Comparison of ENCODE assay signal across 8 cellular contexts in genomic region chr14:50082784-50083466, GRCh38. TPM values are rescaled to one million over a fixed set of nuclear protein-coding genes. Genes with fewer than 3 reads are reported as not detected.
DNase-seq lines count a peak whose midpoint lies in the region; ATAC-seq, FAIRE-seq and TF ChIP-seq lines count a peak whose summit lies in the region.

No MANE protein-coding gene starts in this region.

- ATAC-seq in HG03196 (IDR thresholded peaks at IDR 0.05; ENCODE audit: unreplicated experiment): peak; percentile 56

- H3K9ac ChIP-seq in endodermal cell (ENCODE audit: extremely low read depth, low read length, poor library complexity, severe bottlenecking): no peak overlapping the region

- no peak for TF ChIP-seq CTCF in endodermal cell (conservative IDR thresholded peaks at IDR 0.05)

- WGBS in esophagus, 2 donors: 65 to 67% methylated on average over 10 of the region's 10 CpGs
- 96 to 100% methylated on average over 8 to 10 of the region's 10 CpGs for WGBS in endodermal cell (ENCODE audit: insufficient coverage in 1 of 2, insufficient read length in 1 of 2), 2 experiments

- H3K4me3 ChIP-seq in esophagus (ENCODE audit: low read depth in 1 of 2, low read length in 2 of 2) (no peak overlapping the region), endodermal cell (ENCODE audit: low read length) (no peak overlapping the region)

- peaks cover under 1% of the 10 kb centered on the region for H3K27me3 Mint-ChIP-seq in endodermal cell (ENCODE audit: insufficient read depth)

- DNase-seq in GM19239 (ENCODE audit: insufficient read length, low spot score) (peak; percentile 71), AG08395 (ENCODE audit: low spot score) (no peak), endodermal cell (no peak), KG1 (lab: John Stamatoyannopoulos, UW) (no peak)
- peak; percentile 47 to 88 for DNase-seq in activated CD4-positive, alpha-beta T cell treated with anti-CD3 and anti-CD28 coated beads, Interleukin-2, amount 50 U/mL, for 24 hours (ENCODE audit: low read depth in 1 of 2, low spot score in 1 of 2)
- peak; percentile 81 to 84 for DNase-seq in stimulated activated CD8-positive, alpha-beta memory T cell treated with anti-CD3 and anti-CD28 coated beads, Interleukin-15, amount 100 ng/mL, for 48 hours (ENCODE audit: low read depth in 2 of 2)

- no peaks in the 10 kb centered on the region for H3K36me3 Mint-ChIP-seq in endodermal cell (ENCODE audit: low read depth)

- H3K9me3 ChIP-seq in esophagus (ENCODE audit: control insufficient read depth in 2 of 2, insufficient read depth in 1 of 2, low read depth in 1 of 2, low read length in 1 of 2): no peaks in the 10 kb centered on the region
- no peaks in the 10 kb centered on the region for H3K9me3 ChIP-seq in endodermal cell (ENCODE audit: control insufficient read depth, low read length)

- H3K4me1 Mint-ChIP-seq in endodermal cell: no peaks in the 10 kb centered on the region

- H3K27me3 ChIP-seq in esophagus (ENCODE audit: control insufficient read depth in 1 of 2, insufficient read depth in 2 of 2, low read length in 2 of 2) (no peaks in the 10 kb centered on the region), endodermal cell (ENCODE audit: control insufficient read depth, insufficient read depth, low read length, poor library complexity, severe bottlenecking) (no peaks in the 10 kb centered on the region)

- FAIRE-seq in GM19239 (lab: Jason Lieb, UNC): peak; percentile 98

- H3K9me3 Mint-ChIP-seq in endodermal cell: peaks cover 4% of the 10 kb centered on the region

- H3K27ac ChIP-seq in esophagus (ENCODE audit: low read depth in 2 of 2, low read length in 1 of 2) (peak overlapping the region; percentile 71 to 82), endodermal cell (ENCODE audit: low read depth, low read length) (no peak overlapping the region)

- H3K27ac Mint-ChIP-seq in endodermal cell: no peak overlapping the region

- no peaks in the 10 kb centered on the region for H3K4me1 ChIP-seq in esophagus (ENCODE audit: control insufficient read depth in 2 of 2, insufficient read depth in 2 of 2, low read length in 1 of 2)
- H3K4me1 ChIP-seq in endodermal cell (ENCODE audit: control insufficient read depth, insufficient read depth, low read length): no peaks in the 10 kb centered on the region

- no peak overlapping the region for H3K4me3 Mint-ChIP-seq in endodermal cell

- H3K36me3 ChIP-seq in esophagus (ENCODE audit: control insufficient read depth in 2 of 2, insufficient read depth in 2 of 2, low read length in 1 of 2): no peaks in the 10 kb centered on the region
- no peaks in the 10 kb centered on the region for H3K36me3 ChIP-seq in endodermal cell (ENCODE audit: control insufficient read depth, insufficient read depth, low read length)

RNA-seq across cellular contexts. Expression of gene VCPKMT, which starts 33.4 kb away (rescaled TPM):
- 10 to 100 TPM in 1 of 2 donors, 1 to 10 TPM in 1; 7.1 to 15.5 TPM for polyA plus RNA-seq in esophagus
- total RNA-seq in endodermal cell: 10 to 100 TPM in 1 of 2 donors, 1 to 10 TPM in 1; 9.6 to 13.4 TPM
- polyA plus RNA-seq in endodermal cell (2013, experiment 1 of 2): 13.3 TPM
- 13.7 TPM for polyA plus RNA-seq in endodermal cell (2013, experiment 2 of 2)

Comparison
In these comparisons a context has a peak if more than half of its experiments do, and no peak if none do; other contexts are left out.
1. DNase-seq: peak in GM19239 (single experiment), activated CD4-positive, alpha-beta T cell treated with anti-CD3 and anti-CD28 coated beads, Interleukin-2, amount 50 U/mL, for 24 hours (2 of 2) and stimulated activated CD8-positive, alpha-beta memory T cell treated with anti-CD3 and anti-CD28 coated beads, Interleukin-15, amount 100 ng/mL, for 48 hours (2 of 2); none in AG08395 (single experiment), endodermal cell (single experiment) and KG1 (single experiment).